14 cellular contexts compared by ENCODE assay signal in the genomic region with DNA sequence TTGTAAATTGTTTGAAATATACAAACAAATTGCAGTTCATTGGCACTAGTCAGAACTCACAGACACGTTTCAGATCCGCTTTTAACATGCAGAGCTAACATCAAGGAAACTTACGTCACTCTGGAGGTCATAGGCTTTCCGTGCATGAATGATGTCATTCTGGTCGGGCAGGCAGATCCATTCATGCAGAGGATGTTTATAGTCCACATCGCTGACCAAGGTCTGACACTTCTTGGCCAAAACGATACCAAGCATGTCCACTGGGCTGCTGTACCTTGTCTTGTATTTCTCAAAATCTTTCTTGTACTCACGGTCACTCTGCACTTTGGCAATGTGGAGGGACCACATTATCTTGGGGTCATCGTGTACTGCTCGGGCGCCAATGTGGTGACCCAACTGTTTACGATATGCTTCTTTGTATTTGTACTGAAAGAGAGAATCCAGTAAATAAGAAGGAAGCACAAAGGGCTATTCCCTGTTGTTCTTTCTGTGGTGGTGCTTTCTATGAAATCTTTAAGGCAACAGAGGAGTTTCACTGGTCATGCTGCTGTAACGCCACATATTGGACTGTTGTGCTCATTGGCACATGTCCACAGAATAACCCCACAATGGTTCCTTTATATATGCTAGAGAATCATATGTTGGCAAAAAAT.
DNase-seq lines count a peak whose midpoint lies in the region; ATAC-seq and TF ChIP-seq lines count a peak whose summit lies in the region.
"Had no signal": no experiment of that assay in that cellular context is flagged by ENCODE, and none has a peak within 500 bp of the region (broad histone marks: within the 10 kb centered on the region; RNA-seq: fewer than 3 reads in every experiment).

No MANE protein-coding gene starts in this region.

- no peak overlapping the region for H3K4me3 ChIP-seq in choroid plexus epithelial cell (ENCODE audit: low read depth, low read length)

- H3K4me1 Mint-ChIP-seq in naive B cell = no peaks in the 10 kb centered on the region

- no peaks in the 10 kb centered on the region for H3K36me3 Mint-ChIP-seq in naive B cell

- peak; percentile 60 for ATAC-seq in GM18867 (IDR thresholded peaks at IDR 0.05; ENCODE audit: unreplicated experiment)
- ATAC-seq in naive B cell (ENCODE audit: low read depth in 2 of 2) = peak; percentile 27 to 35
- no peak for ATAC-seq in HG03280 (IDR thresholded peaks at IDR 0.05; ENCODE audit: unreplicated experiment)

- no peak overlapping the region for H3K4me3 Mint-ChIP-seq in naive B cell
- H3K4me3 Mint-ChIP-seq: activated CD4-positive, alpha-beta T cell treated with anti-CD3 and anti-CD28 coated beads, Interleukin-2, amount 10 ng/mL, durations not matched to agents 7 days and 5 days had no signal

- TF ChIP-seq CTCF in choroid plexus epithelial cell (conservative IDR thresholded peaks at IDR 0.05; ENCODE audit: low read depth, low read length) = peak; percentile 14

- DNase-seq in NOMO-1 treated with dmso at 0.1 percent for 144 hours (lab: John Stamatoyannopoulos, UW; ENCODE audit: unreplicated experiment) = peak; percentile 6
- peak; percentile 67 for DNase-seq in choroid plexus epithelial cell (ENCODE audit: low read depth)
- DNase-seq in naive B cell = no peak
- DNase-seq in putamen (ENCODE audit: low spot score) = no peak
- DNase-seq in NCI-H446 treated with DMSO at 0.1 percent for 48 hours (lab: John Stamatoyannopoulos, UW) = no peak
- DNase-seq in stimulated activated naive CD4-positive, alpha-beta T cell treated with Interleukin-2 at 50 U/mL for 16 hours (lab: John Stamatoyannopoulos, UW) = no peak
- DNase-seq: activated CD4-positive, alpha-beta T cell treated with anti-CD3 and anti-CD28 coated beads, Interleukin-2, amount 10 ng/mL, durations not matched to agents 7 days and 5 days; activated effector memory CD4-positive, alpha-beta T cell treated with Interleukin-2 at 50 U/mL for 16 hours; foreskin fibroblast; kidney; SHP77 treated with DMSO at 0.1 percent for 48 hours; stimulated activated naive CD4-positive, alpha-beta T cell had no signal

- H3K27me3 Mint-ChIP-seq in naive B cell = no peaks in the 10 kb centered on the region

- H3K27ac Mint-ChIP-seq in naive B cell = no peak overlapping the region
- H3K27ac Mint-ChIP-seq: activated CD4-positive, alpha-beta T cell treated with anti-CD3 and anti-CD28 coated beads, Interleukin-2, amount 10 ng/mL, durations not matched to agents 7 days and 5 days had no signal

- H3K9me3 Mint-ChIP-seq in naive B cell = no peaks in the 10 kb centered on the region
- H3K9me3 Mint-ChIP-seq: activated CD4-positive, alpha-beta T cell treated with anti-CD3 and anti-CD28 coated beads, Interleukin-2, amount 10 ng/mL, durations not matched to agents 7 days and 5 days had no signal

Comparison
In these comparisons a context has a peak if more than half of its experiments do, and no peak if none do; other contexts are left out.
1. DNase-seq: peak in NOMO-1 treated with dmso at 0.1 percent for 144 hours (single experiment) and choroid plexus epithelial cell (single experiment); none in naive B cell (single experiment), putamen (single experiment), NCI-H446 treated with DMSO at 0.1 percent for 48 hours (single experiment) and stimulated activated naive CD4-positive, alpha-beta T cell treated with Interleukin-2 at 50 U/mL for 16 hours (single experiment).